17 cellular contexts compared by ENCODE assay signal in the genomic region with DNA sequence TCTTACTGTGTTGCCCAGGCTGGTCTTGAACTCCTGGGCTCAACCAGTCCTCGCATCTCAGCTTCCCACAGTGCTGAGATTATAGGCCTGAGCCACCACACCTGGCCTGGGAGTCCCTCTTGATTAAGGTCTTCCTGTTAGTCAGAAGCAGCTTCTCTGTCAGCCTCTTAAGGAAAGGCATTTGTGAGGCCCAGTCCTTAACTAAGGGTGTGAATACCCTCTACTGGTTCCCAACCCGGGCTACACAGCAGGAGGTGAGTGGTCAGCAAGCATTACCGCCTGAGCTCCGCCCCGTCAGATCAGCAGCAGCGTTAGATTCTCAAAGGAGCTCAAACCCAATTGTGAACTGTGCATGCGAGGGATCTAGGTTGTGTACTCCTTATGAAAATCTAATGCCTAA.
"Had no signal": no experiment of that assay in that cellular context is flagged by ENCODE, and none has a peak within 500 bp of the region (broad histone marks: within the 10 kb centered on the region; RNA-seq: fewer than 3 reads in every experiment).

No MANE protein-coding gene starts in this region.

- FAIRE-seq: astrocyte, urothelium cell line had no signal

- H3K27ac ChIP-seq: breast epithelium, gastroesophageal sphincter, tibial nerve had no signal

- DNase-seq: activated CD4-positive, alpha-beta T cell treated with anti-CD3 and anti-CD28 coated beads for 36 hours; activated CD4-positive, alpha-beta T cell treated with anti-CD3 and anti-CD28 coated beads, Interleukin-2, amount 50 U/mL, for 48 hours; activated effector memory CD4-positive, alpha-beta T cell treated with anti-CD3 and anti-CD28 coated beads, Interleukin-2, amount 50 U/mL, for 16 hours; activated naive CD4-positive, alpha-beta T cell treated with anti-CD3 and anti-CD28 coated beads, Interleukin-2, amount 50 U/mL, for 16 hours; activated T-cell treated with anti-CD3 and anti-CD28 coated beads, Interleukin-2, amount 50 U/mL, for 4 hours; effector CD4-positive, alpha-beta T cell; heart right ventricle; nephron progenitor cell; stimulated activated CD4-positive, alpha-beta T cell treated with anti-CD3 and anti-CD28 coated beads, Interleukin-2, amount 100 ng/mL, for 24 hours had no signal

- H3K36me3 ChIP-seq: breast epithelium had no signal

- H3K27ac Mint-ChIP-seq: activated CD4-positive, alpha-beta T cell treated with anti-CD3 and anti-CD28 coated beads for 36 hours; progenitor cell of endocrine pancreas; stimulated activated naive CD8-positive, alpha-beta T cell treated with anti-CD3 and anti-CD28 coated beads, Interleukin-15, Interleukin-2, amounts not matched to agents 100 ng/mL and 50 ng/mL, for 24 hours; T-helper 1 cell treated with Interleukin-12 subunit alpha and Interleukin-12 subunit beta and Interleukin-4 antibody, amounts not matched to agents 30 μg/mL and 1 μg/mL, for 36 hours had no signal

- H3K27me3 Mint-ChIP-seq: activated CD4-positive, alpha-beta T cell treated with anti-CD3 and anti-CD28 coated beads for 36 hours; progenitor cell of endocrine pancreas; stimulated activated naive CD8-positive, alpha-beta T cell treated with anti-CD3 and anti-CD28 coated beads, Interleukin-15, Interleukin-2, amounts not matched to agents 100 ng/mL and 50 ng/mL, for 24 hours had no signal

- H3K4me1 ChIP-seq: breast epithelium had no signal

- ATAC-seq: activated T-cell treated with anti-CD3 and anti-CD28 coated beads, Interleukin-2, amount 50 U/mL, for 4 hours; gastroesophageal sphincter had no signal

- H3K4me3 Mint-ChIP-seq: activated CD4-positive, alpha-beta T cell treated with anti-CD3 and anti-CD28 coated beads for 36 hours; activated T-cell treated with anti-CD3 and anti-CD28 coated beads, Interleukin-2, amount 50 U/mL, for 4 hours; nephron progenitor cell; stimulated activated naive CD8-positive, alpha-beta T cell treated with anti-CD3 and anti-CD28 coated beads, Interleukin-15, Interleukin-2, amounts not matched to agents 100 ng/mL and 50 ng/mL, for 24 hours; T-helper 1 cell treated with Interleukin-12 subunit alpha and Interleukin-12 subunit beta and Interleukin-4 antibody, amounts not matched to agents 30 μg/mL and 1 μg/mL, for 36 hours had no signal

- H3K9me3 ChIP-seq: breast epithelium, gastroesophageal sphincter, heart right ventricle, tibial nerve had no signal

- H3K4me3 ChIP-seq: breast epithelium, gastroesophageal sphincter, heart right ventricle, tibial nerve had no signal

- H3K4me1 Mint-ChIP-seq: nephron progenitor cell had no signal
